In the genomic region with DNA sequence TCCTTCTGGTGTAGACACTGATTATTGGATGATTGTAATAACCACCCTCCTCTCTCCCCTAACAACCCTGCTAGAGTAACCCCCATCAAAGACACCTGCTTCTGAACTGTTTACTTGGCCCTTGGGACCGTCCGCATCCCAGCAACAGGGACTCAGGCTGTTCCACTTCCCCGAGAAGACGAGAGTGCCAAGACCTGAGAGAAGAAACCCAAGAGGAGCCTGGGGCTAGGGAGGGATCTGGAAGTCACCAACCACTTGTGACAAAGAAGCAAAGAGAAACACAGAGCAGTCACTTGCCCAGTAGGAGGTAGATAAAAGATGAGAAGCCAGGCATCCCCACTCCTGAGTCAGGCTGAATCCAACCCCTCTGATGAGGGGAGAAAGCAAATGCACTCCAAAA, we compare ENCODE assay signal across 15 cellular contexts.
"Had no signal": no experiment of that assay in that cellular context is flagged by ENCODE, and none has a peak within 500 bp of the region (broad histone marks: within the 10 kb centered on the region; RNA-seq: fewer than 3 reads in every experiment).

No MANE protein-coding gene starts in this region.

- H3K4me3 ChIP-seq: gastrocnemius medialis, heart right ventricle, tibial artery had no signal

- H3K9ac ChIP-seq: parathyroid adenoma had no signal

- H3K27me3 ChIP-seq: gastrocnemius medialis, tibial artery had no signal

- FAIRE-seq: islet of Langerhans had no signal

- H3K27ac Mint-ChIP-seq: activated CD4-positive, alpha-beta T cell treated with anti-CD3 and anti-CD28 coated beads, Interleukin-2, amount 10 ng/mL, durations not matched to agents 7 days and 5 days; activated naive CD8-positive, alpha-beta T cell treated with anti-CD3 and anti-CD28 coated beads, Interleukin-2, amount 10 ng/mL, durations not matched to agents 7 days and 5 days; dendritic cell treated with granulocyte-macrophage colony-stimulating factor and Interleukin-4, amounts not matched to agents 40 ng/mL and 50 ng/mL, for 4 days; stimulated activated naive B cell treated with anti-CD40 and anti-IgM and Interleukin-4, amounts not matched to agents 10 μg/mL and 1 μg/mL and 100 μg/mL, for 72 hours had no signal

- H3K36me3 ChIP-seq: gastrocnemius medialis, heart right ventricle had no signal

- H3K79me2 ChIP-seq: parathyroid adenoma had no signal

- H3K9me3 Mint-ChIP-seq: dendritic cell treated with granulocyte-macrophage colony-stimulating factor and Interleukin-4, amounts not matched to agents 40 ng/mL and 50 ng/mL, for 4 days; neural crest cell had no signal

- H3K4me3 Mint-ChIP-seq: activated CD4-positive, alpha-beta T cell treated with anti-CD3 and anti-CD28 coated beads, Interleukin-2, amount 10 ng/mL, durations not matched to agents 7 days and 5 days; activated naive CD8-positive, alpha-beta T cell treated with anti-CD3 and anti-CD28 coated beads, Interleukin-2, amount 10 ng/mL, durations not matched to agents 7 days and 5 days; dendritic cell treated with granulocyte-macrophage colony-stimulating factor and Interleukin-4, amounts not matched to agents 40 ng/mL and 50 ng/mL, for 4 days; neural crest cell; stimulated activated naive B cell treated with anti-CD40 and anti-IgM and Interleukin-4, amounts not matched to agents 10 μg/mL and 1 μg/mL and 100 μg/mL, for 72 hours had no signal

- H2AFZ ChIP-seq: parathyroid adenoma had no signal

- DNase-seq: activated CD4-positive, alpha-beta T cell treated with anti-CD3 and anti-CD28 coated beads, Interleukin-2, amount 10 ng/mL, durations not matched to agents 7 days and 5 days; activated gamma-delta T cell treated with Interleukin-2 at 50 U/mL for 16 hours; activated naive CD8-positive, alpha-beta T cell treated with anti-CD3 and anti-CD28 coated beads, Interleukin-2, amount 10 ng/mL, durations not matched to agents 7 days and 5 days; gastrocnemius medialis; heart right ventricle; left colon; mammary epithelial cell; stimulated activated CD4-positive, alpha-beta T cell treated with anti-CD3 and anti-CD28 coated beads, Interleukin-4, amount 100 ng/mL, for 1 hour; stimulated activated naive B cell treated with anti-CD40 and anti-IgM and Interleukin-4, amounts not matched to agents 10 μg/mL and 1 μg/mL and 100 μg/mL, for 72 hours; SW 1271; tibial artery had no signal

- H3K4me1 Mint-ChIP-seq: activated CD4-positive, alpha-beta T cell treated with anti-CD3 and anti-CD28 coated beads, Interleukin-2, amount 10 ng/mL, durations not matched to agents 7 days and 5 days; activated naive CD8-positive, alpha-beta T cell treated with anti-CD3 and anti-CD28 coated beads, Interleukin-2, amount 10 ng/mL, durations not matched to agents 7 days and 5 days; stimulated activated naive B cell treated with anti-CD40 and anti-IgM and Interleukin-4, amounts not matched to agents 10 μg/mL and 1 μg/mL and 100 μg/mL, for 72 hours had no signal

- H3K9me3 ChIP-seq: gastrocnemius medialis, tibial artery had no signal

- H3K27me3 Mint-ChIP-seq: activated CD4-positive, alpha-beta T cell treated with anti-CD3 and anti-CD28 coated beads, Interleukin-2, amount 10 ng/mL, durations not matched to agents 7 days and 5 days; activated naive CD8-positive, alpha-beta T cell treated with anti-CD3 and anti-CD28 coated beads, Interleukin-2, amount 10 ng/mL, durations not matched to agents 7 days and 5 days; dendritic cell treated with granulocyte-macrophage colony-stimulating factor and Interleukin-4, amounts not matched to agents 40 ng/mL and 50 ng/mL, for 4 days; stimulated activated naive B cell treated with anti-CD40 and anti-IgM and Interleukin-4, amounts not matched to agents 10 μg/mL and 1 μg/mL and 100 μg/mL, for 72 hours had no signal

- H3K36me3 Mint-ChIP-seq: activated naive CD8-positive, alpha-beta T cell treated with anti-CD3 and anti-CD28 coated beads, Interleukin-2, amount 10 ng/mL, durations not matched to agents 7 days and 5 days; stimulated activated naive B cell treated with anti-CD40 and anti-IgM and Interleukin-4, amounts not matched to agents 10 μg/mL and 1 μg/mL and 100 μg/mL, for 72 hours had no signal

- H3K27ac ChIP-seq: gastrocnemius medialis, heart right ventricle, parathyroid adenoma, tibial artery had no signal

- H3K4me1 ChIP-seq: gastrocnemius medialis, parathyroid adenoma, tibial artery had no signal

- ATAC-seq: gastrocnemius medialis; heart right ventricle; left colon; stimulated activated naive B cell treated with anti-CD40 and anti-IgM and Interleukin-4, amounts not matched to agents 10 μg/mL and 1 μg/mL and 100 μg/mL, for 72 hours had no signal
